In genomic region chr11:13344818-13345217, GRCh38 we compare ENCODE assay signal across 18 cellular contexts.
DNase-seq lines count a peak whose midpoint lies in the region; ATAC-seq and TF ChIP-seq lines count a peak whose summit lies in the region.
"Had no signal": no experiment of that assay in that cellular context is flagged by ENCODE, and none has a peak within 500 bp of the region (broad histone marks: within the 10 kb centered on the region; RNA-seq: fewer than 3 reads in every experiment).

No MANE protein-coding gene starts in this region.

- H4K5ac ChIP-seq in mesendoderm (ENCODE audit: low read length), result no peak overlapping the region

- WGBS in mesendoderm (ENCODE audit: extremely low coverage, insufficient coverage, low lambda C conversion rate), result no CpG with 5 or more reads among the region's 1 CpG

- H3K27me3 ChIP-seq in mesendoderm (ENCODE audit: insufficient read depth, low read length, poor library complexity), result no peaks in the 10 kb centered on the region
- H3K27me3 ChIP-seq: neural progenitor cell, Peyer's patch, thyroid gland, uterus had no signal

- no peak overlapping the region for H3K18ac ChIP-seq in mesendoderm (ENCODE audit: low read length)

- H3K4me3 Mint-ChIP-seq in activated T-helper 17 cell treated with anti-CD3 and anti-CD28 coated beads, Interleukin-2, amount 50 U/mL, for 72 hours, result no peak overlapping the region
- H3K4me3 Mint-ChIP-seq: activated CD4-positive, alpha-beta T cell treated with anti-CD3 and anti-CD28 coated beads for 36 hours; activated CD8-positive, alpha-beta T cell treated with anti-CD3 and anti-CD28 coated beads for 36 hours; neural progenitor cell; T-helper 2 cell treated with Interferon-gamma antibody and Interleukin-4, amounts not matched to agents 5 μg/mL and 100 μg/mL, for 36 hours had no signal

- H3K79me1 ChIP-seq in mesendoderm (ENCODE audit: low read length), result no peaks in the 10 kb centered on the region

- H3K4me1 Mint-ChIP-seq in activated T-helper 17 cell treated with anti-CD3 and anti-CD28 coated beads, Interleukin-2, amount 50 U/mL, for 72 hours, result peaks cover 48% of the 10 kb centered on the region

- peak overlapping the region; percentile 9 for H3K27ac Mint-ChIP-seq in activated T-helper 17 cell treated with anti-CD3 and anti-CD28 coated beads, Interleukin-2, amount 50 U/mL, for 72 hours
- H3K27ac Mint-ChIP-seq: activated CD4-positive, alpha-beta T cell treated with anti-CD3 and anti-CD28 coated beads for 36 hours; activated CD8-positive, alpha-beta T cell treated with anti-CD3 and anti-CD28 coated beads for 36 hours; neural progenitor cell; T-helper 2 cell treated with Interferon-gamma antibody and Interleukin-4, amounts not matched to agents 5 μg/mL and 100 μg/mL, for 36 hours had no signal

- H3K27ac ChIP-seq in mesendoderm (ENCODE audit: low read depth, low read length), result no peak overlapping the region
- H3K27ac ChIP-seq: KMS-11, neural progenitor cell, Peyer's patch, thyroid gland, uterus had no signal

- H3K27me3 Mint-ChIP-seq in activated T-helper 17 cell treated with anti-CD3 and anti-CD28 coated beads, Interleukin-2, amount 50 U/mL, for 72 hours, result no peaks in the 10 kb centered on the region
- H3K27me3 Mint-ChIP-seq: activated CD4-positive, alpha-beta T cell treated with anti-CD3 and anti-CD28 coated beads for 36 hours; activated CD8-positive, alpha-beta T cell treated with anti-CD3 and anti-CD28 coated beads for 36 hours had no signal

- no peak overlapping the region for H2BK120ac ChIP-seq in mesendoderm (ENCODE audit: low read depth, low read length)

- H3K4ac ChIP-seq in mesendoderm (ENCODE audit: low read depth, low read length), result no peak overlapping the region

- H2BK5ac ChIP-seq in mesendoderm (ENCODE audit: low read length), result no peak overlapping the region

- no peak overlapping the region for H3K9ac ChIP-seq in mesendoderm (ENCODE audit: low read length)
- H3K9ac ChIP-seq: KMS-11, neural progenitor cell had no signal

- no peak overlapping the region for H3K56ac ChIP-seq in mesendoderm (ENCODE audit: low read length)

- no peak overlapping the region for H3K23ac ChIP-seq in mesendoderm (ENCODE audit: low read length)

- DNase-seq in ELF-1 (ENCODE audit: low read depth, low spot score) (peak; percentile 26), HT1080 (ENCODE audit: low read depth) (peak; percentile 54), mesendoderm (peak; percentile 92), NCI-H2081 (lab: John Stamatoyannopoulos, UW) (no peak), anterior cingulate cortex (lab: John Stamatoyannopoulos, UW) (no peak), omental fat pad (ENCODE audit: low spot score) (no peak)
- DNase-seq: NCI-H2081 treated with DMSO at 0.1 percent for 48 hours, SIG-M5 had no signal

- peaks cover 50% of the 10 kb centered on the region for H3K36me3 Mint-ChIP-seq in activated T-helper 17 cell treated with anti-CD3 and anti-CD28 coated beads, Interleukin-2, amount 50 U/mL, for 72 hours (ENCODE audit: low read depth)
- H3K36me3 Mint-ChIP-seq: neural progenitor cell had no signal

- no peaks in the 10 kb centered on the region for H3K36me3 ChIP-seq in mesendoderm (ENCODE audit: control insufficient read depth, insufficient read depth, low read length)
- H3K36me3 ChIP-seq: neural progenitor cell, Peyer's patch, thyroid gland, uterus had no signal

- no peak for ATAC-seq in activated T-helper 17 cell treated with anti-CD3 and anti-CD28 coated beads, Interleukin-2, amount 50 U/mL, for 72 hours (replicated peaks)
- no peak for ATAC-seq in omental fat pad (ENCODE audit: low FRiP score)

- H3K4me2 ChIP-seq in mesendoderm (ENCODE audit: low read length), result no peak overlapping the region
- H3K4me2 ChIP-seq: KMS-11, neural progenitor cell had no signal

- H4K8ac ChIP-seq in mesendoderm (ENCODE audit: low read depth, low read length), result no peak overlapping the region

- no peaks in the 10 kb centered on the region for H3K79me2 ChIP-seq in mesendoderm (ENCODE audit: control insufficient read depth, insufficient read depth, low read length)

- no peak for TF ChIP-seq CTCF in omental fat pad (IDR thresholded peaks at IDR 0.05)

- H2AK5ac ChIP-seq in mesendoderm (ENCODE audit: low read length), result no peak overlapping the region

- no peaks in the 10 kb centered on the region for H3K4me1 ChIP-seq in mesendoderm (ENCODE audit: control insufficient read depth, low read depth, low read length)
- H3K4me1 ChIP-seq: Caco-2, neural progenitor cell, Peyer's patch, uterus had no signal

- no peak overlapping the region for H3K4me3 ChIP-seq in mesendoderm (ENCODE audit: low read length)
- H3K4me3 ChIP-seq: neural progenitor cell, Peyer's patch, thyroid gland, uterus had no signal

- H2BK15ac ChIP-seq in mesendoderm (replicated peaks; ENCODE audit: low read depth), result no peak overlapping the region

- no peaks in the 10 kb centered on the region for H3K9me3 Mint-ChIP-seq in activated T-helper 17 cell treated with anti-CD3 and anti-CD28 coated beads, Interleukin-2, amount 50 U/mL, for 72 hours
- H3K9me3 Mint-ChIP-seq: activated CD8-positive, alpha-beta T cell treated with anti-CD3 and anti-CD28 coated beads for 36 hours; neural progenitor cell; T-helper 2 cell treated with Interferon-gamma antibody and Interleukin-4, amounts not matched to agents 5 μg/mL and 100 μg/mL, for 36 hours had no signal

Comparison
In these comparisons a context has a peak if more than half of its experiments do, and no peak if none do; other contexts are left out.
1. DNase-seq: peak in ELF-1 (single experiment), HT1080 (single experiment) and mesendoderm (single experiment); none in NCI-H2081 (0 of 2), anterior cingulate cortex (0 of 58) and omental fat pad (single experiment).